ENCODE assay signal across 29 cellular contexts in the genomic region with DNA sequence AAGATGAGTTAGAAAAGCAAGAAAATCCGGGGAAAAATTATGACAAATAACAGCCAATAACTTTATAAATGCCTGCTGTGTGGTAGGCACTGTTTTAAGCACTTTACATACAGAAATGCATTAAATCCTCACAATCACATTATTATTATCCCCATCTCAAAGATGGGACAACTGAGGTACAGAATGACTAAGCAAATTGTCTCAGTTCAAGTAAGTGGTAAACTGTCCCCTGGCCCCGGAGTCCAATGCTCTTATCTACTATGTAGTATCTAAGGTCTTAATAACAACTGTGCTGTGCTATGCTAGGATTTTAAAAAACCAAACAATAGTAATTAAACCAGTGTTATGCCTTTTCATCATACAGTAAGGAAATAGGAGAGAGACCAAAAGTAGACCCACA.
"Had no signal": no experiment of that assay in that cellular context is flagged by ENCODE, and none has a peak within 500 bp of the region (broad histone marks: within the 10 kb centered on the region; RNA-seq: fewer than 3 reads in every experiment).

No MANE protein-coding gene starts in this region.

- H3K36me3 ChIP-seq: brain microvascular endothelial cell, esophagus squamous epithelium, gastroesophageal sphincter, heart right ventricle, WERI-Rb-1 had no signal

- H3K27me3 ChIP-seq: brain microvascular endothelial cell, esophagus squamous epithelium, gastroesophageal sphincter, heart right ventricle had no signal

- ATAC-seq: activated CD4-positive, CD25-positive, alpha-beta regulatory T cell treated with anti-CD3 and anti-CD28 coated beads, Interleukin-2, amount 50 U/mL, for 24 hours; activated CD8-positive, alpha-beta T cell treated with anti-CD3 and anti-CD28 coated beads for 36 hours; activated T-cell treated with anti-CD3 and anti-CD28 coated beads, Interleukin-2, amount 50 U/mL, for 4 hours; activated T-helper 17 cell treated with anti-CD3 and anti-CD28 coated beads, Interleukin-2, amount 50 U/mL, for 72 hours; gastroesophageal sphincter; heart right ventricle; T-helper 17 cell had no signal

- DNase-seq: activated B cell treated with CpG ODN at 0.5 μM for 24 hours; activated CD4-positive, alpha-beta T cell treated with anti-CD3 and anti-CD28 coated beads for 48 hours; activated CD4-positive, alpha-beta T cell treated with anti-CD3 and anti-CD28 coated beads, Interleukin-2, amount 50 U/mL, for 1 hour; activated CD4-positive, alpha-beta T cell treated with anti-CD3 and anti-CD28 coated beads, Interleukin-2, amount 50 U/mL, for 48 hours; activated CD8-positive, alpha-beta memory T cell treated with anti-CD3 and anti-CD28 coated beads for 24 hours; activated CD8-positive, alpha-beta T cell treated with anti-CD3 and anti-CD28 coated beads for 36 hours; activated effector memory CD4-positive, alpha-beta T cell treated with Interleukin-2 at 50 U/mL for 16 hours; activated gamma-delta T cell treated with Interleukin-2 at 50 U/mL for 16 hours; activated naive CD4-positive, alpha-beta T cell treated with anti-CD3 and anti-CD28 coated beads, Interleukin-2, amount 50 U/mL, for 16 hours; activated naive CD4-positive, alpha-beta T cell treated with Interleukin-2 at 50 U/mL for 16 hours; activated T-cell treated with anti-CD3 and anti-CD28 coated beads, Interleukin-2, amount 50 U/mL, for 4 hours; amniotic stem cell; anterior cingulate cortex; brain microvascular endothelial cell; caudate nucleus; cortex of kidney; effector CD8-positive, alpha-beta T cell; esophagus squamous epithelium; foreskin melanocyte; heart right ventricle; T-helper 17 cell; T1000; WERI-Rb-1 had no signal

- FAIRE-seq: astrocyte, endothelial cell of umbilical vein had no signal

- H3K9me3 ChIP-seq: esophagus squamous epithelium, gastroesophageal sphincter, heart right ventricle had no signal

- H3K27ac ChIP-seq: brain microvascular endothelial cell, epithelial cell of prostate, esophagus squamous epithelium, gastroesophageal sphincter, heart right ventricle, WERI-Rb-1 had no signal

- H3K4me3 ChIP-seq: esophagus squamous epithelium, gastroesophageal sphincter, heart right ventricle had no signal
